7 cellular contexts compared by ENCODE assay signal in the genomic region with DNA sequence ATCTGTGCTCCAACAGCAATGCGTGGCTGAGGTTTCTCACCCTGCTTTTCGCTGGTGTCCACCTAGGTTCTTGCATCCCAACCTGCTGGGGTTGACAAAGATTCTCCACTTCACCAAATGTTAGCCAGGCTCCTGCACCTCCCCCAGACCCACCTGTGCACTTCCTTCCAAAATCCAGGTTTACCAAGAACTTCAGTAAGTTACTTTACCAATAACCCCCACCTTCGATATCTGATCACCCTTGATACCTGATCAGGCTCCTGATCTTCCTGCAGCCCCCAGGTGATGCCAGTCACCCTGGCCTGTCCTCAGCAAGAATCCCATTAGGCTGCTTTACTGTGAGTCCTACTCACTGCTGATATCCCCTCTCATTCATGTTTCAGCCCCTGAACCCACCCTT.
"Had no signal": no experiment of that assay in that cellular context is flagged by ENCODE, and none has a peak within 500 bp of the region (broad histone marks: within the 10 kb centered on the region; RNA-seq: fewer than 3 reads in every experiment).

No MANE protein-coding gene starts in this region.

- H3K4me1 Mint-ChIP-seq: IgD-negative memory B cell had no signal

- H3K36me3 Mint-ChIP-seq: IgD-negative memory B cell had no signal

- H3K4me3 ChIP-seq: K562 had no signal

- ATAC-seq: HepG2, K562 had no signal

- H3K27me3 Mint-ChIP-seq: IgD-negative memory B cell had no signal

- H3K27ac ChIP-seq: HL-60 had no signal

- H3K4me3 Mint-ChIP-seq: IgD-negative memory B cell had no signal

- DNase-seq: IMR-90, KBM-7, KG1 had no signal
